ENCODE assay signal across 28 cellular contexts in genomic region chr3:146546366-146546965, GRCh38. TPM values are rescaled to one million over a fixed set of nuclear protein-coding genes. Genes with fewer than 3 reads are reported as not detected.
DNase-seq lines count a peak whose midpoint lies in the region; ATAC-seq lines count a peak whose summit lies in the region.
"Had no signal": no experiment of that assay in that cellular context is flagged by ENCODE, and none has a peak within 500 bp of the region (broad histone marks: within the 10 kb centered on the region; RNA-seq: fewer than 3 reads in every experiment).

No MANE protein-coding gene starts in this region.

- H3K4me1 ChIP-seq in CD4-positive, alpha-beta memory T cell (ENCODE audit: insufficient read depth, low read length): peaks cover 40% of the 10 kb centered on the region
- H3K4me1 ChIP-seq: prostate gland had no signal

- H3K9me3 Mint-ChIP-seq in T-helper 2 cell treated with Interferon-gamma antibody and Interleukin-4, amounts not matched to agents 5 μg/mL and 100 μg/mL, for 36 hours: no peaks in the 10 kb centered on the region
- H3K9me3 Mint-ChIP-seq in CD4-positive, alpha-beta memory T cell: no peaks in the 10 kb centered on the region
- H3K9me3 Mint-ChIP-seq in activated naive CD4-positive, alpha-beta T cell treated with anti-CD3 and anti-CD28 coated beads, Interleukin-2, amount 50 U/mL, for 72 hours: no peaks in the 10 kb centered on the region
- H3K9me3 Mint-ChIP-seq: naive thymus-derived CD8-positive, alpha-beta T cell had no signal

- no peak overlapping the region for H3K4me3 ChIP-seq in CD4-positive, alpha-beta memory T cell (ENCODE audit: low read length in 2 of 2)
- H3K4me3 ChIP-seq: PC-9, prostate gland, smooth muscle cell had no signal

- H3K4me3 Mint-ChIP-seq in T-helper 2 cell treated with Interferon-gamma antibody and Interleukin-4, amounts not matched to agents 5 μg/mL and 100 μg/mL, for 36 hours: peak overlapping the region; percentile 37
- peak overlapping the region in 6 of 8 donors; percentile 1 to 21 (median 9) for H3K4me3 Mint-ChIP-seq in CD4-positive, alpha-beta memory T cell
- H3K4me3 Mint-ChIP-seq in T-helper 17 cell: no peak overlapping the region

- no peaks in the 10 kb centered on the region for H3K9me3 ChIP-seq in CD4-positive, alpha-beta memory T cell (ENCODE audit: control insufficient read depth in 1 of 2, low read length in 2 of 2)
- no peaks in the 10 kb centered on the region for H3K9me3 ChIP-seq in T-helper 17 cell (ENCODE audit: control insufficient read depth, low read length, poor library complexity, severe bottlenecking)
- H3K9me3 ChIP-seq: prostate gland had no signal

- no peaks in the 10 kb centered on the region for H3K36me3 ChIP-seq in CD4-positive, alpha-beta memory T cell (ENCODE audit: insufficient read depth, low read length)
- H3K36me3 ChIP-seq: prostate gland had no signal

- intact Hi-C loops in CD4-positive, alpha-beta memory T cell (cut with micrococcal nuclease): no loop called here

- POLR2A ChIA-PET in CD4-positive, alpha-beta memory T cell (lab: Charles Lee; ENCODE audit: partially characterized antibody): no interaction called here

- no peaks in the 10 kb centered on the region for H3K27me3 ChIP-seq in CD4-positive, alpha-beta memory T cell (ENCODE audit: insufficient read depth, low read length)

- no peak for ATAC-seq in T-helper 17 cell
- no peak for ATAC-seq in activated naive CD4-positive, alpha-beta T cell treated with anti-CD3 and anti-CD28 coated beads, Interleukin-2, amount 50 U/mL, for 72 hours
- ATAC-seq: naive thymus-derived CD8-positive, alpha-beta T cell had no signal

- CTCF ChIA-PET in CD4-positive, alpha-beta memory T cell (lab: Charles Lee; ENCODE audit: partially characterized antibody): no interaction called here

- no peaks in the 10 kb centered on the region for H3K27me3 Mint-ChIP-seq in T-helper 2 cell treated with Interferon-gamma antibody and Interleukin-4, amounts not matched to agents 5 μg/mL and 100 μg/mL, for 36 hours (ENCODE audit: low read depth)
- no peaks in the 10 kb centered on the region for H3K27me3 Mint-ChIP-seq in CD4-positive, alpha-beta memory T cell
- H3K27me3 Mint-ChIP-seq in T-helper 17 cell: no peaks in the 10 kb centered on the region
- H3K27me3 Mint-ChIP-seq: naive thymus-derived CD8-positive, alpha-beta T cell had no signal

- H3K36me3 Mint-ChIP-seq in T-helper 2 cell treated with Interferon-gamma antibody and Interleukin-4, amounts not matched to agents 5 μg/mL and 100 μg/mL, for 36 hours (ENCODE audit: low read depth): peaks cover 12% of the 10 kb centered on the region
- H3K36me3 Mint-ChIP-seq in CD4-positive, alpha-beta memory T cell: peaks cover 0 to 7% of the 10 kb centered on the region in 2 donors
- H3K36me3 Mint-ChIP-seq in T-helper 17 cell (ENCODE audit: low read depth): no peaks in the 10 kb centered on the region
- peaks cover 20% of the 10 kb centered on the region in 2 donors for H3K36me3 Mint-ChIP-seq in activated naive CD4-positive, alpha-beta T cell treated with anti-CD3 and anti-CD28 coated beads, Interleukin-2, amount 50 U/mL, for 72 hours
- H3K36me3 Mint-ChIP-seq: naive thymus-derived CD8-positive, alpha-beta T cell had no signal

- H3K4me1 Mint-ChIP-seq in T-helper 2 cell treated with Interferon-gamma antibody and Interleukin-4, amounts not matched to agents 5 μg/mL and 100 μg/mL, for 36 hours (ENCODE audit: low read depth): peaks cover 53% of the 10 kb centered on the region
- H3K4me1 Mint-ChIP-seq in CD4-positive, alpha-beta memory T cell: peaks cover 35 to 64% (median 52%) of the 10 kb centered on the region in 4 donors
- H3K4me1 Mint-ChIP-seq in T-helper 17 cell: peaks cover 44% of the 10 kb centered on the region

- no peak overlapping the region for H3K27ac ChIP-seq in CD4-positive, alpha-beta memory T cell (ENCODE audit: low read depth, low read length)
- H3K27ac ChIP-seq: HL-60, PC-9, prostate gland had no signal

- no peak for DNase-seq in T-helper 2 cell treated with Interferon-gamma antibody and Interleukin-4, amounts not matched to agents 5 μg/mL and 100 μg/mL, for 36 hours (ENCODE audit: low spot score)
- DNase-seq in T-helper 2 cell: no peak
- DNase-seq in CD4-positive, alpha-beta memory T cell: no peak
- no peak for DNase-seq in T-helper 17 cell
- DNase-seq in kidney tubule cell (ENCODE audit: low spot score): peak; percentile 56
- no peak for DNase-seq in T1000 (lab: John Stamatoyannopoulos, UW)
- no peak for DNase-seq in GOT3 (lab: John Stamatoyannopoulos, UW)
- no peak for DNase-seq in activated naive CD4-positive, alpha-beta T cell treated with anti-CD3 and anti-CD28 coated beads, Interleukin-2, amount 50 U/mL, for 72 hours (ENCODE audit: low spot score in 2 of 2)
- DNase-seq: activated T-cell treated with anti-CD3 and anti-CD28 coated beads for 4 hours; dermis blood vessel endothelial cell; DMS153; foreskin melanocyte; hypothalamus; IMR-90; mesenchymal stem cell; NCI-H146; NCI-H82; PC-9; stimulated activated CD4-positive, alpha-beta T cell treated with anti-CD3 and anti-CD28 coated beads, Interleukin-4, amount 100 ng/mL, for 1 hour had no signal

- H3K27ac Mint-ChIP-seq in T-helper 2 cell treated with Interferon-gamma antibody and Interleukin-4, amounts not matched to agents 5 μg/mL and 100 μg/mL, for 36 hours: peak overlapping the region; percentile 7
- peak overlapping the region in 2 of 7 donors; percentile 34 to 38 for H3K27ac Mint-ChIP-seq in CD4-positive, alpha-beta memory T cell
- peak overlapping the region; percentile 27 for H3K27ac Mint-ChIP-seq in T-helper 17 cell
- H3K27ac Mint-ChIP-seq in activated naive CD4-positive, alpha-beta T cell treated with anti-CD3 and anti-CD28 coated beads, Interleukin-2, amount 50 U/mL, for 72 hours: no peak overlapping the region

RNA-seq across cellular contexts. Expression of gene PLSCR1, which starts 2.1 kb away (rescaled TPM):
- total RNA-seq in CD4-positive, alpha-beta memory T cell: 10 to 100 TPM; 24.9 to 25.0 TPM
- polyA plus RNA-seq in CD4-positive, alpha-beta memory T cell: 10 to 100 TPM; 24.9 to 34.2 TPM
- total RNA-seq in T-helper 17 cell: 10 to 100 TPM; 14.8 TPM
- total RNA-seq in activated naive CD4-positive, alpha-beta T cell treated with anti-CD3 and anti-CD28 coated beads, Interleukin-2, amount 50 U/mL, for 72 hours: 100 to 1,000 TPM in 1 of 2 donors, 10 to 100 TPM in 1; 41.0 to 103 TPM

RNA-seq across cellular contexts. Expression of gene PLSCR5, which starts 58.7 kb away (rescaled TPM):
- not detected for total RNA-seq in CD4-positive, alpha-beta memory T cell
- polyA plus RNA-seq in CD4-positive, alpha-beta memory T cell: not detected
- not detected for total RNA-seq in T-helper 17 cell
- total RNA-seq in activated naive CD4-positive, alpha-beta T cell treated with anti-CD3 and anti-CD28 coated beads, Interleukin-2, amount 50 U/mL, for 72 hours: not detected
- total RNA-seq: A172; dermis blood vessel endothelial cell; epithelial cell of proximal tubule; IMR-90; kidney epithelial cell; naive thymus-derived CD8-positive, alpha-beta T cell; PC-9; prostate gland; urinary bladder had no signal
- polyA plus RNA-seq: BJ; IMR-90; naive thymus-derived CD8-positive, alpha-beta T cell; smooth muscle cell; urinary bladder had no signal

Comparison
In these comparisons a context has a peak if more than half of its experiments do, and no peak if none do; other contexts are left out.
1. H3K27ac Mint-ChIP-seq: peak in T-helper 2 cell treated with Interferon-gamma antibody and Interleukin-4, amounts not matched to agents 5 μg/mL and 100 μg/mL, for 36 hours (single experiment) and T-helper 17 cell (single experiment); none in activated naive CD4-positive, alpha-beta T cell treated with anti-CD3 and anti-CD28 coated beads, Interleukin-2, amount 50 U/mL, for 72 hours (0 of 2).